In genomic region chr7:34058791-34059550, GRCh38 we compare ENCODE assay signal across 11 cellular contexts.
A peak's percentile ranks its signal among the peaks of the same experiment; 100 is the strongest.
DNase-seq lines count a peak whose midpoint lies in the region; ATAC-seq and TF ChIP-seq lines count a peak whose summit lies in the region.
"Had no signal": no experiment of that assay in that cellular context is flagged by ENCODE, and none has a peak within 500 bp of the region (broad histone marks: within the 10 kb centered on the region; RNA-seq: fewer than 3 reads in every experiment).

No MANE protein-coding gene starts in this region.

- H3K4me3 Mint-ChIP-seq in neural progenitor cell = no peak overlapping the region
- no peak overlapping the region for H3K4me3 Mint-ChIP-seq in stimulated activated naive B cell treated with anti-CD40 and anti-IgM and Interleukin-4, amounts not matched to agents 10 μg/mL and 1 μg/mL and 100 μg/mL, for 72 hours
- H3K4me3 Mint-ChIP-seq: CD4-positive, alpha-beta memory T cell had no signal

- H3K36me3 ChIP-seq in H7 (replicated peaks; ENCODE audit: control insufficient read depth, insufficient read depth, low read length) (no peaks in the 10 kb centered on the region), neural progenitor cell (no peaks in the 10 kb centered on the region)

- H3K79me2 ChIP-seq in neural progenitor cell (ENCODE audit: low read depth) = no peaks in the 10 kb centered on the region
- H3K79me2 ChIP-seq: parathyroid adenoma had no signal

- peaks cover 24% of the 10 kb centered on the region for H3K4me1 ChIP-seq in neural progenitor cell

- H3K9me3 ChIP-seq in neural progenitor cell (ENCODE audit: low read depth) = no peaks in the 10 kb centered on the region

- H2AFZ ChIP-seq in neural progenitor cell (replicated peaks) = no peak overlapping the region
- H2AFZ ChIP-seq: parathyroid adenoma had no signal

- H3K36me3 Mint-ChIP-seq in neural progenitor cell = no peaks in the 10 kb centered on the region
- H3K36me3 Mint-ChIP-seq in stimulated activated naive B cell treated with anti-CD40 and anti-IgM and Interleukin-4, amounts not matched to agents 10 μg/mL and 1 μg/mL and 100 μg/mL, for 72 hours = no peaks in the 10 kb centered on the region
- H3K36me3 Mint-ChIP-seq: CD4-positive, alpha-beta memory T cell had no signal

- no peak overlapping the region for H3K4me2 ChIP-seq in neural progenitor cell

- peaks cover 2% of the 10 kb centered on the region for H3K27me3 Mint-ChIP-seq in neural progenitor cell (ENCODE audit: insufficient read depth, low read depth)
- H3K27me3 Mint-ChIP-seq in stimulated activated naive B cell treated with anti-CD40 and anti-IgM and Interleukin-4, amounts not matched to agents 10 μg/mL and 1 μg/mL and 100 μg/mL, for 72 hours = no peaks in the 10 kb centered on the region
- H3K27me3 Mint-ChIP-seq: CD4-positive, alpha-beta memory T cell had no signal

- no peaks in the 10 kb centered on the region for H4K20me1 ChIP-seq in neural progenitor cell (ENCODE audit: low read depth)

- H3K27ac ChIP-seq in neural progenitor cell = no peak overlapping the region
- H3K27ac ChIP-seq: HL-60, parathyroid adenoma had no signal

- ATAC-seq in stimulated activated naive B cell treated with anti-CD40 and anti-IgM and Interleukin-4, amounts not matched to agents 10 μg/mL and 1 μg/mL and 100 μg/mL, for 72 hours (replicated peaks) = no peak

- H3K27me3 ChIP-seq in H7 (ENCODE audit: control insufficient read depth, insufficient read depth, low read length) (no peaks in the 10 kb centered on the region), neural progenitor cell (no peaks in the 10 kb centered on the region)

- H3K27ac Mint-ChIP-seq in neural progenitor cell = no peak overlapping the region
- H3K27ac Mint-ChIP-seq in stimulated activated naive B cell treated with anti-CD40 and anti-IgM and Interleukin-4, amounts not matched to agents 10 μg/mL and 1 μg/mL and 100 μg/mL, for 72 hours = no peak overlapping the region
- H3K27ac Mint-ChIP-seq: CD4-positive, alpha-beta memory T cell had no signal

- H3K9me3 Mint-ChIP-seq in neural progenitor cell = no peaks in the 10 kb centered on the region
- H3K9me3 Mint-ChIP-seq in stimulated activated naive B cell treated with anti-CD40 and anti-IgM and Interleukin-4, amounts not matched to agents 10 μg/mL and 1 μg/mL and 100 μg/mL, for 72 hours = no peaks in the 10 kb centered on the region

- no peak overlapping the region for H3K9ac ChIP-seq in neural progenitor cell
- H3K9ac ChIP-seq: parathyroid adenoma had no signal

- peaks cover 2% of the 10 kb centered on the region for H3F3A ChIP-seq in neural progenitor cell (ENCODE audit: low read depth)

- TF ChIP-seq CTCF in neural progenitor cell (IDR thresholded peaks at IDR 0.05) = no peak

- H3K4me1 Mint-ChIP-seq in neural progenitor cell = peaks cover 26% of the 10 kb centered on the region
- no peaks in the 10 kb centered on the region for H3K4me1 Mint-ChIP-seq in stimulated activated naive B cell treated with anti-CD40 and anti-IgM and Interleukin-4, amounts not matched to agents 10 μg/mL and 1 μg/mL and 100 μg/mL, for 72 hours
- H3K4me1 Mint-ChIP-seq: CD4-positive, alpha-beta memory T cell had no signal

- peak; percentile 45 for DNase-seq in H7
- DNase-seq in RPMI7951 (ENCODE audit: low read depth) = peak; percentile 77
- DNase-seq in globus pallidus (ENCODE audit: low spot score) = peak; percentile 58
- peak; percentile 24 for DNase-seq in retina
- DNase-seq in neural progenitor cell (ENCODE audit: low spot score) = no peak
- DNase-seq in stimulated activated naive B cell treated with anti-CD40 and anti-IgM and Interleukin-4, amounts not matched to agents 10 μg/mL and 1 μg/mL and 100 μg/mL, for 72 hours = no peak
- DNase-seq in NCI-H748 (lab: John Stamatoyannopoulos, UW; ENCODE audit: unreplicated experiment) = no peak
- DNase-seq in UCSD-AML1 (lab: John Stamatoyannopoulos, UW; ENCODE audit: unreplicated experiment) = no peak
- DNase-seq: CD4-positive, alpha-beta memory T cell had no signal

- no peak overlapping the region for H3K4me3 ChIP-seq in H7 (ENCODE audit: insufficient read depth, low read depth, low read length)
- no peak overlapping the region for H3K4me3 ChIP-seq in neural progenitor cell

Comparison
In these comparisons a context has a peak if more than half of its experiments do, and no peak if none do; other contexts are left out.
1. DNase-seq: peak in H7 (single experiment), RPMI7951 (single experiment), globus pallidus (single experiment) and retina (single experiment); none in neural progenitor cell (single experiment), stimulated activated naive B cell treated with anti-CD40 and anti-IgM and Interleukin-4, amounts not matched to agents 10 μg/mL and 1 μg/mL and 100 μg/mL, for 72 hours (single experiment), NCI-H748 (single experiment) and UCSD-AML1 (single experiment).